ENCODE assay signal across 20 cellular contexts in the genomic region with DNA sequence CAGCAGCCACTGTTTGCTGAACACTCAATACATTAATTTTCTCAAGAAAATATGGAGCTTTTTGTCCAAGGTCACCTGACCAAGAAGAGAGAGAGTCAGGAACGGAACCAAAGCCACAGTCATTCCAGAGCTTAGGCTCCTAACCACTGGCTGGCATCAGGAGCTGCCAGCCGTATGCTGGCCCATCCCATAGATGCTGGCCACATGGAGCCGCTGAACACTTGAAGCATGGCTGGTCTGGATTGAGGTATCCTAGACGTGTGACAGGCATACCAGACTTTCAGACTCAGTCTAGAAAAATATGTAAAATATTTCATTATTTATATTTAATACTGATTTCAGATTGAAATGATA.
"Had no signal": no experiment of that assay in that cellular context is flagged by ENCODE, and none has a peak within 500 bp of the region (broad histone marks: within the 10 kb centered on the region; RNA-seq: fewer than 3 reads in every experiment).

No MANE protein-coding gene starts in this region.

- DNase-seq: Kasumi-1, MM.1S, NCI-H1092 treated with DMSO at 0.1 percent for 48 hours, NCI-H1436, NCI-H187, NCI-H2029, NCI-H2081 treated with DMSO at 0.1 percent for 48 hours, NCI-H2171, NCI-H226, NCI-H446, NCI-H510A, NCI-H524 treated with DMSO at 0.1 percent for 48 hours, NCI-H69, NCI-H774, SHP77 treated with DMSO at 0.1 percent for 48 hours, SJCRH30 had no signal

- H3K4me1 Mint-ChIP-seq: IgD-negative memory B cell had no signal

- H3K36me3 Mint-ChIP-seq: IgD-negative memory B cell had no signal

- H3K4me1 ChIP-seq: SJCRH30 had no signal

- ATAC-seq: K562, SK-N-SH treated with all-trans-retinoic acid at 6 μM for 48 hours had no signal

- H3K9ac ChIP-seq: KMS-11 had no signal

- H3K4me3 ChIP-seq: K562, SJCRH30 had no signal

- H3K27ac ChIP-seq: KMS-11, SJCRH30 had no signal

- H3K4me3 Mint-ChIP-seq: IgD-negative memory B cell had no signal

- H3K27ac Mint-ChIP-seq: IgD-negative memory B cell had no signal

- H3K36me3 ChIP-seq: SJCRH30 had no signal

- H3K9me3 ChIP-seq: SJCRH30 had no signal
